ENCODE assay signal across 12 cellular contexts in the genomic region with DNA sequence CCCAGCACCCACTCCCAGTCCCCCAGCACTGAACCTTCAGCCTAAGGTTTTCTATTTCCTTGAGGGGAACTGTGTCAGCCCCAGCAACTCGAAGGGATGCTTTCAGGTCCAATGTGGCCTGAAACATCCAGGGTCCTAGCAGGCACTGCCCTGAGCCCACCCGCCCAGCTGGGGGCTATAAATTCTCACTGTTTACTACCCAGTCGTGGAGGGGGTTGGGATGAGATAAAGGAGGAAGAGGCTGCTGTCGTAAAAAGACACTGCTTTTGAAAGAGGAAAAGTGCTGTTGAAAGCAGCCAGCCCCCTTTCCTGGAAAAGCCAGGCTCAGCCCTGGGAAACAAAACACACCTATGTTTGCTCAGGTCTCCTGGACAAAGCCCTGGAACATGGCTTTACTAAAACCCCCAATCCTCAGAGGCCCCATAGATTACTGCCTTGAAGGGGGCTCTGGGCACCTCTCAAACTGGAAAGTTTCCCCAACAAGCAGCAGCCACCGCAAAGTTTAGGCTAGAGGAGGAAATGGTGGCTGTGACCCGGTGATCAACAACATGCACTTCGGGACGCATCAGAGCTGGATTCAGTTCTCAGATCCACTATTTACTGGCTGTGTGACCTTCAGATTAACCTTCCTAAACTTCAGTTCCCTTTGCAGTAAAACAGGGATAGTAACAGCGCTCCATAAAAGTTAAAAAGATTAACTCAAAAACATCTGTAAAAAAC. TPM values are rescaled to one million over a fixed set of nuclear protein-coding genes. Genes with fewer than 3 reads are reported as not detected.
DNase-seq lines count a peak whose midpoint lies in the region; ATAC-seq, FAIRE-seq and TF ChIP-seq lines count a peak whose summit lies in the region.
"Had no signal": no experiment of that assay in that cellular context is flagged by ENCODE, and none has a peak within 500 bp of the region (broad histone marks: within the 10 kb centered on the region; RNA-seq: fewer than 3 reads in every experiment).

No MANE protein-coding gene starts in this region.

- H3K9ac ChIP-seq in HepG2 (ENCODE audit: insufficient read depth, low read depth, low read length), result no peak overlapping the region

- H3K9me3 ChIP-seq in HepG2 (ENCODE audit: low read length) (peaks cover 12% of the 10 kb centered on the region), spleen (peaks cover 0 to 19% (median 12%) of the 10 kb centered on the region in 8 donors)

- TF ChIP-seq POLR2A in HepG2 (IDR thresholded peaks at IDR 0.05; ENCODE audit: insufficient read depth in 1 of 2, low read depth in 2 of 2, low read length in 2 of 2) (no peak), spleen (IDR thresholded peaks at IDR 0.05) (no peak)

- peaks cover 89% of the 10 kb centered on the region for H3K79me2 ChIP-seq in HepG2 (ENCODE audit: insufficient read depth, low read length)

- CTCF ChIA-PET in activated CD4-positive, alpha-beta T cell treated with anti-CD3 and anti-CD28 coated beads for 36 hours (lab: Charles Lee), result interaction anchor here (0.7 to 1.5 kb wide), 4 partner anchors 15 to 466 kb away, joined by 3 to 9 read pairs (median 4); no protein-coding TSS in a partner anchor
- CTCF ChIA-PET in activated CD8-positive, alpha-beta T cell treated with anti-CD3 and anti-CD28 coated beads, Interleukin-2, amount 10 ng/mL, durations not matched to agents 7 days and 5 days (lab: Charles Lee), result interaction anchor here (0.6 to 7.2 kb wide), 5 partner anchors 10 to 173 kb away, joined by 3 to 81 read pairs (median 4); no protein-coding TSS in a partner anchor
- CTCF ChIA-PET in HepG2 (lab: Yijun Ruan, JAX; ENCODE audit: low intra/inter-chr PET ratio, low total read pairs), result no interaction called here

- intact Hi-C loops in activated CD4-positive, alpha-beta T cell treated with anti-CD3 and anti-CD28 coated beads for 36 hours (cut with DNase I, micrococcal nuclease), result no loop called here
- intact Hi-C loops in HepG2 (cut with micrococcal nuclease; ENCODE audit: unreplicated experiment), result no loop called here
- intact Hi-C loops in spleen (cut with DNase I; ENCODE audit: low total_unique reads), result no loop called here

- H3K27me3 ChIP-seq in HepG2 (ENCODE audit: control insufficient read depth in 1 of 2, insufficient read depth in 2 of 2, low read length in 2 of 2) (no peaks in the 10 kb centered on the region), spleen (replicated peaks in 1 of 7) (peaks cover 0 to 20% (median 0%) of the 10 kb centered on the region in 7 donors)

- DNase-seq in activated CD4-positive, alpha-beta T cell treated with anti-CD3 and anti-CD28 coated beads for 36 hours, result peak; percentile 33
- no peak for DNase-seq in activated CD4-positive, alpha-beta T cell treated with anti-CD3 and anti-CD28 coated beads for 48 hours
- peak; percentile 55 for DNase-seq in activated CD8-positive, alpha-beta T cell treated with anti-CD3 and anti-CD28 coated beads, Interleukin-2, amount 10 ng/mL, durations not matched to agents 7 days and 5 days
- no peak for DNase-seq in HepG2 (ENCODE audit: low spot score)
- no peak for DNase-seq in spleen
- DNase-seq in NCI-H526 treated with DMSO at 0.1 percent for 48 hours (lab: John Stamatoyannopoulos, UW), result no peak
- DNase-seq in NCI-H748 treated with DMSO at 0.1 percent for 48 hours (lab: John Stamatoyannopoulos, UW), result no peak
- no peak for DNase-seq in SKM-1 treated with dmso at 0.1 percent for 144 hours (lab: John Stamatoyannopoulos, UW; ENCODE audit: unreplicated experiment)
- DNase-seq: EL; PC-3; stimulated activated CD4-positive, alpha-beta T cell treated with anti-CD3 and anti-CD28 coated beads, Interleukin-4, amount 100 ng/mL, for 1 hour had no signal

- H3K4me1 Mint-ChIP-seq in activated CD4-positive, alpha-beta T cell treated with anti-CD3 and anti-CD28 coated beads for 36 hours, result peaks cover 53% of the 10 kb centered on the region
- peaks cover 69% of the 10 kb centered on the region for H3K4me1 Mint-ChIP-seq in activated CD8-positive, alpha-beta T cell treated with anti-CD3 and anti-CD28 coated beads, Interleukin-2, amount 10 ng/mL, durations not matched to agents 7 days and 5 days (ENCODE audit: low read depth)

- TF ChIP-seq EP300 in HepG2 (IDR thresholded peaks at IDR 0.05; ENCODE audit: low read depth in 2 of 2, low read length in 2 of 2), result no peak
- no peak for TF ChIP-seq EP300 in HepG2 (CRISPR knock-in tag; IDR thresholded peaks at IDR 0.05; ENCODE audit: borderline replicate concordance)

- H3K4me2 ChIP-seq in HepG2 (ENCODE audit: low read depth, low read length), result no peak overlapping the region

- in situ Hi-C loops in HepG2 (cut with HindIII; ENCODE audit: extremely low pct_ligation_motif_present, low pct_unique_long_range_greater_than_20kb), result no loop called here

- FAIRE-seq in HepG2 (lab: Jason Lieb, UNC), result no peak
- FAIRE-seq: A204.1 had no signal

- H3K4me3 ChIP-seq in HepG2 (replicated peaks in 1 of 3; ENCODE audit: insufficient read depth in 1 of 3, low read depth in 2 of 3, low read length in 3 of 3) (no peak overlapping the region), spleen (peak overlapping the region in 1 of 8 donors; percentile 57)

- peak overlapping the region; percentile 24 for H3K4me3 Mint-ChIP-seq in activated CD4-positive, alpha-beta T cell treated with anti-CD3 and anti-CD28 coated beads for 36 hours
- H3K4me3 Mint-ChIP-seq in activated CD8-positive, alpha-beta T cell treated with anti-CD3 and anti-CD28 coated beads, Interleukin-2, amount 10 ng/mL, durations not matched to agents 7 days and 5 days, result peak overlapping the region; percentile 62

- H3K27ac Mint-ChIP-seq in activated CD4-positive, alpha-beta T cell treated with anti-CD3 and anti-CD28 coated beads for 36 hours, result peak overlapping the region; percentile 82
- peak overlapping the region; percentile 93 for H3K27ac Mint-ChIP-seq in activated CD8-positive, alpha-beta T cell treated with anti-CD3 and anti-CD28 coated beads, Interleukin-2, amount 10 ng/mL, durations not matched to agents 7 days and 5 days

- H3K36me3 ChIP-seq in HepG2 (replicated peaks in 1 of 2; ENCODE audit: control insufficient read depth in 1 of 2, insufficient read depth in 2 of 2, low read length in 2 of 2), result peaks cover 30 to 50% of the 10 kb centered on the region in 2 experiments
- H3K36me3 ChIP-seq in spleen, result peaks cover 0 to 20% (median 0%) of the 10 kb centered on the region in 6 donors

- peaks cover 12% of the 10 kb centered on the region for H3K9me3 Mint-ChIP-seq in activated CD4-positive, alpha-beta T cell treated with anti-CD3 and anti-CD28 coated beads for 36 hours (ENCODE audit: low read depth)
- H3K9me3 Mint-ChIP-seq in activated CD8-positive, alpha-beta T cell treated with anti-CD3 and anti-CD28 coated beads, Interleukin-2, amount 10 ng/mL, durations not matched to agents 7 days and 5 days (ENCODE audit: insufficient read depth), result peaks cover 13% of the 10 kb centered on the region

- H3K4me1 ChIP-seq in HepG2 (ENCODE audit: insufficient read depth, low read length) (peaks cover 74% of the 10 kb centered on the region), spleen (peaks cover 0 to 88% (median 34%) of the 10 kb centered on the region in 6 donors)

- H3K27me3 Mint-ChIP-seq in activated CD4-positive, alpha-beta T cell treated with anti-CD3 and anti-CD28 coated beads for 36 hours, result no peaks in the 10 kb centered on the region
- H3K27me3 Mint-ChIP-seq in activated CD8-positive, alpha-beta T cell treated with anti-CD3 and anti-CD28 coated beads, Interleukin-2, amount 10 ng/mL, durations not matched to agents 7 days and 5 days (ENCODE audit: low read depth), result no peaks in the 10 kb centered on the region

- peak; percentile 42 for ATAC-seq in activated CD4-positive, alpha-beta T cell treated with anti-CD3 and anti-CD28 coated beads for 36 hours
- ATAC-seq in activated CD8-positive, alpha-beta T cell treated with anti-CD3 and anti-CD28 coated beads, Interleukin-2, amount 10 ng/mL, durations not matched to agents 7 days and 5 days, result peak; percentile 68
- no peak for ATAC-seq in HepG2
- ATAC-seq: PC-3 had no signal

- peaks cover 28% of the 10 kb centered on the region for H4K20me1 ChIP-seq in HepG2 (ENCODE audit: insufficient read depth, low read length)

- WGBS in HepG2 (ENCODE audit: low lambda C conversion rate), result 87% methylated on average over 9 of the region's 9 CpGs
- 20 to 25% (median 22%) methylated on average over 9 of the region's 9 CpGs for WGBS in spleen, 5 donors

- peaks cover 30% of the 10 kb centered on the region for H3K36me3 Mint-ChIP-seq in activated CD4-positive, alpha-beta T cell treated with anti-CD3 and anti-CD28 coated beads for 36 hours (ENCODE audit: low read depth)
- H3K36me3 Mint-ChIP-seq in activated CD8-positive, alpha-beta T cell treated with anti-CD3 and anti-CD28 coated beads, Interleukin-2, amount 10 ng/mL, durations not matched to agents 7 days and 5 days (ENCODE audit: low read depth), result peaks cover 41% of the 10 kb centered on the region

- H3K27ac ChIP-seq in HepG2 (ENCODE audit: extremely low read length, insufficient read depth, low read length) (peak overlapping the region; percentile 37), spleen (peak overlapping the region in 7 of 8 donors; percentile 60 to 92 (median 82))

- no peak for TF ChIP-seq RAD21 in HepG2 (CRISPR knock-in tag; IDR thresholded peaks at IDR 0.05)

- no peak overlapping the region for H2AFZ ChIP-seq in HepG2 (ENCODE audit: low read length)

- POLR2A ChIA-PET in activated CD4-positive, alpha-beta T cell treated with anti-CD3 and anti-CD28 coated beads for 36 hours (lab: Charles Lee), result interaction anchor here (0.5 to 1.2 kb wide), 3 partner anchors 11 to 110 kb away, joined by 3 read pairs; no protein-coding TSS in a partner anchor
- POLR2A ChIA-PET in activated CD8-positive, alpha-beta T cell treated with anti-CD3 and anti-CD28 coated beads, Interleukin-2, amount 10 ng/mL, durations not matched to agents 7 days and 5 days (lab: Charles Lee), result interaction anchor here (0.6 to 1.4 kb wide), 5 partner anchors 10 to 31 kb away, joined by 3 to 5 read pairs (median 3); no protein-coding TSS in a partner anchor
- POLR2A ChIA-PET in HepG2 (lab: Yijun Ruan, JAX), result no interaction called here

- TF ChIP-seq CTCF in HepG2 (CRISPR knock-in tag; IDR thresholded peaks at IDR 0.05) (no peak), spleen (IDR thresholded peaks at IDR 0.05 in 8 of 11, conservative IDR thresholded peaks at IDR 0.05 in 3 of 11) (no peak)

- no TSS peak for BruUV-seq in HepG2 (replicated peaks; lab: Mats Ljungman, UMichigan)

RNA-seq across cellular contexts. Expression of gene ACTN1, which starts 51.0 kb away (rescaled TPM):
- 100 to 1,000 TPM in 1 of 2 experiments, 10 to 100 TPM in 1; 92.8 to 146 TPM for total RNA-seq in activated CD4-positive, alpha-beta T cell treated with anti-CD3 and anti-CD28 coated beads for 36 hours
- 10 to 100 TPM; 51.4 to 56.1 TPM for total RNA-seq in activated CD8-positive, alpha-beta T cell treated with anti-CD3 and anti-CD28 coated beads, Interleukin-2, amount 10 ng/mL, durations not matched to agents 7 days and 5 days
- total RNA-seq in HepG2 (2016; rRNA removed; fragmentation: Illumina TruSeq; extraction: Trizol) (58.6 and 62.4 TPM in 2 replicates), spleen (100 to 1,000 TPM in 5 of 7 donors, 10 to 100 TPM in 2; 87.3 to 315 (median 121) TPM)
- 9.6 and 10.7 TPM in 2 replicates for total RNA-seq in HepG2 (2016; cell fraction: cytosol; rRNA removed; fragmentation: Illumina TruSeq; extraction: Trizol; ENCODE audit: low read depth)
- 55.0 and 63.6 TPM in 2 replicates for total RNA-seq in HepG2 (2016; cell fraction: insoluble cytoplasmic fraction; rRNA removed; fragmentation: Illumina TruSeq; extraction: Trizol)
- 25.2 and 28.3 TPM in 2 replicates for total RNA-seq in HepG2 (2016; cell fraction: membrane; rRNA removed; fragmentation: Illumina TruSeq; extraction: Trizol)
- 62.9 and 75.6 TPM in 2 replicates for total RNA-seq in HepG2 (2016; cell fraction: nucleus; rRNA removed; fragmentation: Illumina TruSeq; extraction: Trizol)
- polyA plus RNA-seq in HepG2 (2011; rRNA removed) (152 and 162 TPM in 2 replicates), spleen (10 to 100 TPM; 15.4 to 33.0 (median 26.0) TPM)
- polyA plus RNA-seq in HepG2 (2011; cell fraction: cytosol; rRNA removed), result 97.7 and 136 TPM in 2 replicates
- polyA plus RNA-seq in HepG2 (2011; cell fraction: nucleus; rRNA removed), result 162 and 195 TPM in 2 replicates
- polyA plus RNA-seq in HepG2 (2012), result 109 and 118 TPM in 2 replicates
- polyA plus RNA-seq in HepG2 (2016; cell fraction: cytosol; fragmentation: Illumina TruSeq; extraction: Trizol; ENCODE audit: low read depth), result 8.0 and 10.4 TPM in 2 replicates
- 67.9 and 88.1 TPM in 2 replicates for polyA plus RNA-seq in HepG2 (2016; cell fraction: insoluble cytoplasmic fraction; fragmentation: Illumina TruSeq; extraction: Trizol; ENCODE audit: low read depth)
- polyA plus RNA-seq in HepG2 (2016; cell fraction: membrane; fragmentation: Illumina TruSeq; extraction: Trizol; ENCODE audit: low read depth), result 15.3 and 18.8 TPM in 2 replicates
- polyA plus RNA-seq in HepG2 (2016; cell fraction: nucleus; fragmentation: Illumina TruSeq; extraction: Trizol; ENCODE audit: insufficient read depth, low read depth), result 91.6 and 93.8 TPM in 2 replicates
- 144 and 214 TPM in 2 replicates for polyA minus RNA-seq in HepG2 (2011; rRNA and poly(A)+ RNA removed; ENCODE audit: low replicate concordance)
- 167 and 168 TPM in 2 replicates for polyA minus RNA-seq in HepG2 (2011; cell fraction: cytosol; rRNA and poly(A)+ RNA removed)
- polyA minus RNA-seq in HepG2 (2011; cell fraction: nucleus; rRNA and poly(A)+ RNA removed), result 119 and 126 TPM in 2 replicates

Comparison
In these comparisons a context has a peak if more than half of its experiments do, and no peak if none do; other contexts are left out.
1. DNase-seq: peak in activated CD4-positive, alpha-beta T cell treated with anti-CD3 and anti-CD28 coated beads for 36 hours (single experiment) and activated CD8-positive, alpha-beta T cell treated with anti-CD3 and anti-CD28 coated beads, Interleukin-2, amount 10 ng/mL, durations not matched to agents 7 days and 5 days (single experiment); none in activated CD4-positive, alpha-beta T cell treated with anti-CD3 and anti-CD28 coated beads for 48 hours (single experiment), HepG2 (single experiment), spleen (single experiment), NCI-H526 treated with DMSO at 0.1 percent for 48 hours (single experiment), NCI-H748 treated with DMSO at 0.1 percent for 48 hours (single experiment) and SKM-1 treated with dmso at 0.1 percent for 144 hours (single experiment).